Comparison of ENCODE assay signal across 19 cellular contexts in genomic region chr18:25327631-25328030, GRCh38. TPM values are rescaled to one million over a fixed set of nuclear protein-coding genes. Genes with fewer than 3 reads are reported as not detected.
DNase-seq lines count a peak whose midpoint lies in the region; ATAC-seq and TF ChIP-seq lines count a peak whose summit lies in the region.
"Had no signal": no experiment of that assay in that cellular context is flagged by ENCODE, and none has a peak within 500 bp of the region (broad histone marks: within the 10 kb centered on the region; RNA-seq: fewer than 3 reads in every experiment).

No MANE protein-coding gene starts in this region.

- H3K4me3 ChIP-seq in upper lobe of right lung (no peak overlapping the region), PC-9 (no peak overlapping the region)

- no peak overlapping the region for H3K4me2 ChIP-seq in PC-9

- no peaks in the 10 kb centered on the region for H3K79me2 ChIP-seq in PC-9 (ENCODE audit: low read depth)

- intact Hi-C loops in CD14-positive monocyte (cut with micrococcal nuclease): no loop called here
- intact Hi-C loops in left ventricle myocardium superior (cut with micrococcal nuclease): no loop called here
- intact Hi-C loops in sciatic nerve (cut with DNase I): no loop called here
- intact Hi-C loops in upper lobe of right lung (cut with DNase I): no loop called here
- intact Hi-C loops in PC-9 (cut with micrococcal nuclease; ENCODE audit: unreplicated experiment): no loop called here

- CTCF ChIA-PET in PC-9 (lab: Charles Lee): no interaction called here

- no peaks in the 10 kb centered on the region for H3K27me3 ChIP-seq in upper lobe of right lung
- H3K27me3 ChIP-seq in PC-9 (ENCODE audit: insufficient read depth, low read depth): no peaks in the 10 kb centered on the region

- no TSS peak for BruUV-seq in PC-9 (replicated peaks; lab: Mats Ljungman, UMichigan)

- H3K27me3 Mint-ChIP-seq in CD14-positive monocyte (ENCODE audit: low read depth in 3 of 3): peaks cover 0 to 1% (median 0%) of the 10 kb centered on the region in 3 donors

- peaks cover 14% of the 10 kb centered on the region for H3K4me1 ChIP-seq in upper lobe of right lung
- no peaks in the 10 kb centered on the region for H3K4me1 ChIP-seq in PC-9 (replicated peaks; ENCODE audit: insufficient read depth)

- DNase-seq in CD14-positive monocyte (ENCODE audit: low spot score): no peak
- peak; percentile 41 for DNase-seq in astrocyte of the hippocampus (ENCODE audit: low read depth, low spot score)
- no peak for DNase-seq in left ventricle myocardium superior
- DNase-seq in sciatic nerve (ENCODE audit: low spot score): no peak
- DNase-seq in stimulated activated CD4-positive, alpha-beta T cell treated with anti-CD3 and anti-CD28 coated beads, Interleukin-1b, Interleukin-23, amount 100 ng/mL, for 48 hours: no peak
- DNase-seq in upper lobe of right lung: no peak
- no peak for DNase-seq in PC-9
- DNase-seq: CD8-positive, alpha-beta T cell; HCEC 1CT; Kasumi-1; NCI-H1930; NCI-H2171; NCI-H446 treated with DMSO at 0.1 percent for 48 hours; NK-92 treated with Interleukin-12 subunit alpha and Interleukin-12 subunit beta, amount 100 ng/mL, for 24 hours had no signal

- ATAC-seq in left ventricle myocardium superior (peak; percentile 53), sciatic nerve (peak; percentile 62), HG03378 (IDR thresholded peaks at IDR 0.05; ENCODE audit: unreplicated experiment) (no peak), upper lobe of right lung (no peak)
- ATAC-seq: CD8-positive, alpha-beta T cell had no signal

- no peaks in the 10 kb centered on the region for H3K9me3 Mint-ChIP-seq in CD14-positive monocyte
- H3K9me3 Mint-ChIP-seq: CD8-positive, alpha-beta T cell had no signal

- TF ChIP-seq CTCF in CD14-positive monocyte (IDR thresholded peaks at IDR 0.05) (no peak), upper lobe of right lung (IDR thresholded peaks at IDR 0.05) (no peak), PC-9 (conservative IDR thresholded peaks at IDR 0.05) (no peak)

- H3K9me2 ChIP-seq in PC-9 (ENCODE audit: insufficient read depth): no peaks in the 10 kb centered on the region

- no peaks in the 10 kb centered on the region for H3F3A ChIP-seq in PC-9 (ENCODE audit: insufficient read depth, low read depth)

- H3K36me3 ChIP-seq in upper lobe of right lung: no peaks in the 10 kb centered on the region
- no peaks in the 10 kb centered on the region for H3K36me3 ChIP-seq in PC-9 (ENCODE audit: low read depth)

- no peaks in the 10 kb centered on the region for H3K36me3 Mint-ChIP-seq in CD14-positive monocyte
- H3K36me3 Mint-ChIP-seq: CD8-positive, alpha-beta T cell; IgD-negative memory B cell had no signal

- POLR2A ChIA-PET in PC-9 (lab: Charles Lee; ENCODE audit: unreplicated experiment): no interaction called here

- H3K9me3 ChIP-seq in upper lobe of right lung (no peaks in the 10 kb centered on the region), PC-9 (ENCODE audit: insufficient read depth, low read depth) (no peaks in the 10 kb centered on the region)

- H3K27ac Mint-ChIP-seq in CD14-positive monocyte: no peak overlapping the region
- H3K27ac Mint-ChIP-seq: CD8-positive, alpha-beta T cell; IgD-negative memory B cell had no signal

- H3K4me1 Mint-ChIP-seq in CD14-positive monocyte: peaks cover 28% of the 10 kb centered on the region
- H3K4me1 Mint-ChIP-seq: IgD-negative memory B cell had no signal

- no peaks in the 10 kb centered on the region for H4K20me1 ChIP-seq in PC-9 (ENCODE audit: insufficient read depth)

- H2AFZ ChIP-seq in PC-9: no peak overlapping the region

- H3K27ac ChIP-seq in upper lobe of right lung: no peak overlapping the region
- H3K27ac ChIP-seq in PC-9: no peak overlapping the region
- H3K27ac ChIP-seq: HL-60, RWPE1 had no signal

- peak overlapping the region; percentile 55 to 75 for H3K4me3 Mint-ChIP-seq in CD14-positive monocyte
- H3K4me3 Mint-ChIP-seq: CD8-positive, alpha-beta T cell; IgD-negative memory B cell had no signal

RNA-seq across cellular contexts. Expression of gene ZNF521, which starts 24.3 kb away (rescaled TPM):
- under 1 TPM in 1 of 2 donors, not detected in 1; 0.07 TPM for polyA plus RNA-seq in CD14-positive monocyte
- total RNA-seq in left ventricle myocardium superior (28.8 TPM), sciatic nerve (57.1 TPM), upper lobe of right lung (25.0 TPM), PC-9 (2021) (not detected in 2 replicates)
- total RNA-seq: A172; CD8-positive, alpha-beta T cell had no signal
- polyA plus RNA-seq: IgD-negative memory B cell had no signal

Comparison
In these comparisons a context has a peak if more than half of its experiments do, and no peak if none do; other contexts are left out.
1. ATAC-seq: peak in left ventricle myocardium superior (single experiment) and sciatic nerve (single experiment); none in HG03378 (single experiment) and upper lobe of right lung (single experiment).
2. RNA of gene ZNF521, which starts 24.3 kb away (total RNA-seq): 57.1 TPM in sciatic nerve (single experiment), 28.8 TPM in left ventricle myocardium superior (single experiment) and 25.0 TPM in upper lobe of right lung (single experiment); not detected in PC-9; every median in the first group is over 10 times any median in the second.